Comparison of ENCODE assay signal across 23 cellular contexts in genomic region chr17:42687707-42688275, GRCh38. TPM values are rescaled to one million over a fixed set of nuclear protein-coding genes. Genes with fewer than 3 reads are reported as not detected.
"Had no signal": no experiment of that assay in that cellular context is flagged by ENCODE, and none has a peak within 500 bp of the region (broad histone marks: within the 10 kb centered on the region; RNA-seq: fewer than 3 reads in every experiment).

No MANE protein-coding gene starts in this region.

- H3K27me3 Mint-ChIP-seq: memory B cell; stimulated activated memory B cell treated with anti-CD40 and anti-IgM and Interleukin-4, amounts not matched to agents 10 μg/mL and 1 μg/mL and 100 μg/mL, for 72 hours had no signal

- H3K4me3 ChIP-seq: colonic mucosa, esophagus muscularis mucosa, gastroesophageal sphincter, left ventricle myocardium inferior, lower lobe of right lung, psoas muscle, right lobe of liver, tibial nerve, upper lobe of right lung, vagina had no signal

- H3K4me3 Mint-ChIP-seq: memory B cell; natural killer cell treated with Interleukin-12 subunit alpha and Interleukin-12 subunit beta and Interleukin-15 and Interleukin-18, amount 100 ng/mL, for 72 hours; stimulated activated memory B cell treated with anti-CD40 and anti-IgM and Interleukin-4, amounts not matched to agents 10 μg/mL and 1 μg/mL and 100 μg/mL, for 72 hours; stimulated activated naive CD8-positive, alpha-beta T cell treated with anti-CD3 and anti-CD28 coated beads, Interleukin-15, amount 100 ng/mL, for 72 hours had no signal

- H3K27ac Mint-ChIP-seq: memory B cell; natural killer cell treated with Interleukin-12 subunit alpha and Interleukin-12 subunit beta and Interleukin-15 and Interleukin-18, amount 100 ng/mL, for 72 hours; stimulated activated memory B cell treated with anti-CD40 and anti-IgM and Interleukin-4, amounts not matched to agents 10 μg/mL and 1 μg/mL and 100 μg/mL, for 72 hours had no signal

- DNase-seq: colonic mucosa; effector CD4-positive, alpha-beta T cell; glutamatergic neuron; islet precursor cell; left ventricle myocardium inferior; lower lobe of right lung; midbrain; psoas muscle; retina; right lobe of liver; stimulated activated CD4-positive, alpha-beta T cell treated with anti-CD3 and anti-CD28 coated beads, Interleukin-4, amount 100 ng/mL, for 24 hours; stimulated activated naive CD8-positive, alpha-beta T cell treated with anti-CD3 and anti-CD28 coated beads, Interleukin-15, amount 100 ng/mL, for 72 hours; testis; upper lobe of right lung had no signal

- ATAC-seq: gastroesophageal sphincter; lower lobe of right lung; natural killer cell treated with Interleukin-12 subunit alpha and Interleukin-12 subunit beta and Interleukin-15 and Interleukin-18, amount 100 ng/mL, for 72 hours; psoas muscle; right lobe of liver; stimulated activated memory B cell treated with anti-CD40 and anti-IgM and Interleukin-4, amounts not matched to agents 10 μg/mL and 1 μg/mL and 100 μg/mL, for 72 hours; stimulated activated naive CD8-positive, alpha-beta T cell treated with anti-CD3 and anti-CD28 coated beads, Interleukin-15, amount 100 ng/mL, for 72 hours; upper lobe of right lung had no signal

- H3K4me1 ChIP-seq: colonic mucosa had no signal

- H3K36me3 Mint-ChIP-seq: natural killer cell treated with Interleukin-12 subunit alpha and Interleukin-12 subunit beta and Interleukin-15 and Interleukin-18, amount 100 ng/mL, for 72 hours had no signal

- H3K27me3 ChIP-seq: colonic mucosa, esophagus muscularis mucosa, gastroesophageal sphincter, right lobe of liver, testis, tibial nerve, upper lobe of right lung, vagina had no signal

- H3K9me3 Mint-ChIP-seq: memory B cell; natural killer cell treated with Interleukin-12 subunit alpha and Interleukin-12 subunit beta and Interleukin-15 and Interleukin-18, amount 100 ng/mL, for 72 hours; stimulated activated memory B cell treated with anti-CD40 and anti-IgM and Interleukin-4, amounts not matched to agents 10 μg/mL and 1 μg/mL and 100 μg/mL, for 72 hours; stimulated activated naive CD8-positive, alpha-beta T cell treated with anti-CD3 and anti-CD28 coated beads, Interleukin-15, amount 100 ng/mL, for 72 hours had no signal

- H3K36me3 ChIP-seq: colonic mucosa, right lobe of liver, upper lobe of right lung had no signal

- H3K9me3 ChIP-seq: colonic mucosa, esophagus muscularis mucosa, gastroesophageal sphincter, left ventricle myocardium inferior, lower lobe of right lung, psoas muscle, right lobe of liver, testis, tibial nerve, upper lobe of right lung, vagina had no signal

- H3K27ac ChIP-seq: colonic mucosa, epithelial cell of prostate, esophagus muscularis mucosa, gastroesophageal sphincter, left ventricle myocardium inferior, lower lobe of right lung, psoas muscle, right lobe of liver, testis, tibial nerve, upper lobe of right lung, vagina had no signal

- FAIRE-seq: endometrium had no signal

RNA-seq across cellular contexts. Expression of gene CCR10, which starts 6.1 kb away (rescaled TPM):
- total RNA-seq: natural killer cell treated with Interleukin-12 subunit alpha and Interleukin-12 subunit beta and Interleukin-15 and Interleukin-18, amount 100 ng/mL, for 72 hours had no signal
